1 cellular context compared by ENCODE assay signal in the genomic region with DNA sequence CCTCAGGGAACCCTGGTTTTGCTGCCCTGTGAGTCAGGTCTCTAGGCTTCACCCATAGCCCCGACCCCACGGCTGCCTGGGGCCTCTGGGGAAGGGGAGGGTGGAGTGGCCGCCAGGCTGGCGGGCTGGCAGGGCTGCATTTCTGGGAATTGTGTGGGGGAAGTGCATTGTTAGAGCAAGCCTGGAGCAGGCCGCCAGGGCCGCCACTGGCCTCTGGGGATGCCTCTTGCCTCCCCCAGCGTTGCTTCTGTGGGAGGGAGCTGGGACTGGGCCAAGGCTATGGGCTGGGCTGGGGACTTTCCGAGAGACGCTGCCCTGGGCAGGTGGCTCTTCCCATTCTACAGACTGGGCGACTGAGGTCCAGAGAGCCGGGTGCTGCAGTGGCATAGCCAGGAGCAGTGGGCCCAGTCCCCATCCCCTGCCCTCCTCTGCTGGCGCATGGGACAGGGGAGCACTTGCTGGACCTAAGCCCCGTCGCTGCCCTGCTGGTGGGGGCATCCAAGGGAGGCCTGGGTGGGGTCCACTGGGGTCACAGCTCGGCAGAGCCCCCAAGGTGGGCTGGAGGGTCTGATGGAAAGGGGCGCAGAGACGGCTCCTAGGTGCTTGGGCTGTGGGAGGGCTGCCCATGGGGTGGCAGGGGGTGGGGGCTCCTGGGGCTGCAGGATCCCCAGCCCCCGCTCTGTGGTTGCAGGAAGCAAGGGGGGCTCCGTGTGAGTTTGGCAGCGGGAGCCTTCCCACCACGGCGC.
TF ChIP-seq lines count a peak whose summit lies in the region.

No MANE protein-coding gene starts in this region.

TF ChIP-seq in HepG2, 621 proteins besides CTCF, POLR2A, EP300 and RAD21 (continued from another document and continues in another):
- TF ChIP-seq, protein P1, sequence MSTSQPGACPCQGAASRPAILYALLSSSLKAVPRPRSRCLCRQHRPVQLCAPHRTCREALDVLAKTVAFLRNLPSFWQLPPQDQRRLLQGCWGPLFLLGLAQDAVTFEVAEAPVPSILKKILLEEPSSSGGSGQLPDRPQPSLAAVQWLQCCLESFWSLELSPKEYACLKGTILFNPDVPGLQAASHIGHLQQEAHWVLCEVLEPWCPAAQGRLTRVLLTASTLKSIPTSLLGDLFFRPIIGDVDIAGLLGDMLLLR (CRISPR knock-in tag; IDR thresholded peaks at IDR 0.05): no peak; the same call in 1 of the 2 replicates
- TF ChIP-seq ARNT2 (CRISPR knock-in tag; IDR thresholded peaks at IDR 0.05; ENCODE audit: low read depth) (no peak), SMC3 (IDR thresholded peaks at IDR 0.05; ENCODE audit: low read length) (no peak), HCFC1 (IDR thresholded peaks at IDR 0.05; ENCODE audit: low read depth, low read length) (no peak), ZNF572 (CRISPR knock-in tag; IDR thresholded peaks at IDR 0.05) (no peak), GATA4 (IDR thresholded peaks at IDR 0.05; ENCODE audit: borderline replicate concordance, low read depth) (peak; percentile 16; the same call in 1 of the 2 replicates), KDM3A (CRISPR knock-in tag; IDR thresholded peaks at IDR 0.05; ENCODE audit: low read depth) (peak; percentile 32), CENPT (CRISPR knock-in tag; IDR thresholded peaks at IDR 0.05; ENCODE audit: low read depth) (no peak), HMGA1 (CRISPR knock-in tag; conservative IDR thresholded peaks at IDR 0.05) (no peak), FOXJ3 (CRISPR knock-in tag; IDR thresholded peaks at IDR 0.05; ENCODE audit: borderline replicate concordance) (0 out of 2 replicates have a peak, but pooled peaks have one; percentile 31), ZFP37 (CRISPR knock-in tag; IDR thresholded peaks at IDR 0.05; ENCODE audit: borderline replicate concordance) (no peak), MIER2 (CRISPR knock-in tag; IDR thresholded peaks at IDR 0.05) (no peak), ZNF441 (CRISPR knock-in tag; IDR thresholded peaks at IDR 0.05; ENCODE audit: borderline replicate concordance) (0 out of 2 replicates have a peak, but pooled peaks have one; percentile 56), ZMYM2 (CRISPR knock-in tag; IDR thresholded peaks at IDR 0.05) (peak; percentile 85), ZSCAN29 (CRISPR knock-in tag; conservative IDR thresholded peaks at IDR 0.05) (no peak; the same call in 1 of the 2 replicates), IRF2 (CRISPR knock-in tag; IDR thresholded peaks at IDR 0.05) (peak; percentile 69; the same call in 1 of the 2 replicates), HMG20A (CRISPR knock-in tag; IDR thresholded peaks at IDR 0.05; ENCODE audit: borderline replicate concordance) (peak; percentile 53; the same call in 1 of the 2 replicates), ZNF260 (CRISPR knock-in tag; IDR thresholded peaks at IDR 0.05; ENCODE audit: borderline replicate concordance, low read depth) (no peak), NR2F1 (CRISPR knock-in tag; IDR thresholded peaks at IDR 0.05) (0 out of 4 replicates have a peak, but pooled peaks of 1 of the 2 experiments have one; percentile 21), ZNF780A (CRISPR knock-in tag; IDR thresholded peaks at IDR 0.05) (no peak), STAG1 (CRISPR knock-in tag; IDR thresholded peaks at IDR 0.05) (no peak), MYC (CRISPR knock-in tag; IDR thresholded peaks at IDR 0.05; ENCODE audit: borderline replicate concordance) (0 out of 2 replicates have a peak, but pooled peaks have one; percentile 12), NCOR1 (IDR thresholded peaks at IDR 0.05; ENCODE audit: borderline replicate concordance, low read length) (peak; percentile 22), SP140L (CRISPR knock-in tag; IDR thresholded peaks at IDR 0.05; ENCODE audit: borderline replicate concordance) (0 out of 2 replicates have a peak, but pooled peaks have one; percentile 34)
- TF ChIP-seq, protein P2, sequence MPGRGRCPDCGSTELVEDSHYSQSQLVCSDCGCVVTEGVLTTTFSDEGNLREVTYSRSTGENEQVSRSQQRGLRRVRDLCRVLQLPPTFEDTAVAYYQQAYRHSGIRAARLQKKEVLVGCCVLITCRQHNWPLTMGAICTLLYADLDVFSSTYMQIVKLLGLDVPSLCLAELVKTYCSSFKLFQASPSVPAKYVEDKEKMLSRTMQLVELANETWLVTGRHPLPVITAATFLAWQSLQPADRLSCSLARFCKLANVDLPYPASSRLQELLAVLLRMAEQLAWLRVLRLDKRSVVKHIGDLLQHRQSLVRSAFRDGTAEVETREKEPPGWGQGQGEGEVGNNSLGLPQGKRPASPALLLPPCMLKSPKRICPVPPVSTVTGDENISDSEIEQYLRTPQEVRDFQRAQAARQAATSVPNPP (CRISPR knock-in tag; IDR thresholded peaks at IDR 0.05): no peak; the same call in 1 of the 2 replicates
- TF ChIP-seq, protein P3, sequence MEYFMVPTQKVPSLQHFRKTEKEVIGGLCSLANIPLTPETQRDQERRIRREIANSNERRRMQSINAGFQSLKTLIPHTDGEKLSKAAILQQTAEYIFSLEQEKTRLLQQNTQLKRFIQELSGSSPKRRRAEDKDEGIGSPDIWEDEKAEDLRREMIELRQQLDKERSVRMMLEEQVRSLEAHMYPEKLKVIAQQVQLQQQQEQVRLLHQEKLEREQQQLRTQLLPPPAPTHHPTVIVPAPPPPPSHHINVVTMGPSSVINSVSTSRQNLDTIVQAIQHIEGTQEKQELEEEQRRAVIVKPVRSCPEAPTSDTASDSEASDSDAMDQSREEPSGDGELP (IDR thresholded peaks at IDR 0.05; ENCODE audit: borderline replicate concordance, low read depth): peak; percentile 57; the same call in 1 of the 2 replicates
- TF ChIP-seq, protein P4, sequence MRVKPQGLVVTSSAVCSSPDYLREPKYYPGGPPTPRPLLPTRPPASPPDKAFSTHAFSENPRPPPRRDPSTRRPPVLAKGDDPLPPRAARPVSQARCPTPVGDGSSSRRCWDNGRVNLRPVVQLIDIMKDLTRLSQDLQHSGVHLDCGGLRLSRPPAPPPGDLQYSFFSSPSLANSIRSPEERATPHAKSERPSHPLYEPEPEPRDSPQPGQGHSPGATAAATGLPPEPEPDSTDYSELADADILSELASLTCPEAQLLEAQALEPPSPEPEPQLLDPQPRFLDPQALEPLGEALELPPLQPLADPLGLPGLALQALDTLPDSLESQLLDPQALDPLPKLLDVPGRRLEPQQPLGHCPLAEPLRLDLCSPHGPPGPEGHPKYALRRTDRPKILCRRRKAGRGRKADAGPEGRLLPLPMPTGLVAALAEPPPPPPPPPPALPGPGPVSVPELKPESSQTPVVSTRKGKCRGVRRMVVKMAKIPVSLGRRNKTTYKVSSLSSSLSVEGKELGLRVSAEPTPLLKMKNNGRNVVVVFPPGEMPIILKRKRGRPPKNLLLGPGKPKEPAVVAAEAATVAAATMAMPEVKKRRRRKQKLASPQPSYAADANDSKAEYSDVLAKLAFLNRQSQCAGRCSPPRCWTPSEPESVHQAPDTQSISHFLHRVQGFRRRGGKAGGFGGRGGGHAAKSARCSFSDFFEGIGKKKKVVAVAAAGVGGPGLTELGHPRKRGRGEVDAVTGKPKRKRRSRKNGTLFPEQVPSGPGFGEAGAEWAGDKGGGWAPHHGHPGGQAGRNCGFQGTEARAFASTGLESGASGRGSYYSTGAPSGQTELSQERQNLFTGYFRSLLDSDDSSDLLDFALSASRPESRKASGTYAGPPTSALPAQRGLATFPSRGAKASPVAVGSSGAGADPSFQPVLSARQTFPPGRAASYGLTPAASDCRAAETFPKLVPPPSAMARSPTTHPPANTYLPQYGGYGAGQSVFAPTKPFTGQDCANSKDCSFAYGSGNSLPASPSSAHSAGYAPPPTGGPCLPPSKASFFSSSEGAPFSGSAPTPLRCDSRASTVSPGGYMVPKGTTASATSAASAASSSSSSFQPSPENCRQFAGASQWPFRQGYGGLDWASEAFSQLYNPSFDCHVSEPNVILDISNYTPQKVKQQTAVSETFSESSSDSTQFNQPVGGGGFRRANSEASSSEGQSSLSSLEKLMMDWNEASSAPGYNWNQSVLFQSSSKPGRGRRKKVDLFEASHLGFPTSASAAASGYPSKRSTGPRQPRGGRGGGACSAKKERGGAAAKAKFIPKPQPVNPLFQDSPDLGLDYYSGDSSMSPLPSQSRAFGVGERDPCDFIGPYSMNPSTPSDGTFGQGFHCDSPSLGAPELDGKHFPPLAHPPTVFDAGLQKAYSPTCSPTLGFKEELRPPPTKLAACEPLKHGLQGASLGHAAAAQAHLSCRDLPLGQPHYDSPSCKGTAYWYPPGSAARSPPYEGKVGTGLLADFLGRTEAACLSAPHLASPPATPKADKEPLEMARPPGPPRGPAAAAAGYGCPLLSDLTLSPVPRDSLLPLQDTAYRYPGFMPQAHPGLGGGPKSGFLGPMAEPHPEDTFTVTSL (CRISPR knock-in tag; IDR thresholded peaks at IDR 0.05; ENCODE audit: borderline replicate concordance): no peak
- TF ChIP-seq, protein P5, sequence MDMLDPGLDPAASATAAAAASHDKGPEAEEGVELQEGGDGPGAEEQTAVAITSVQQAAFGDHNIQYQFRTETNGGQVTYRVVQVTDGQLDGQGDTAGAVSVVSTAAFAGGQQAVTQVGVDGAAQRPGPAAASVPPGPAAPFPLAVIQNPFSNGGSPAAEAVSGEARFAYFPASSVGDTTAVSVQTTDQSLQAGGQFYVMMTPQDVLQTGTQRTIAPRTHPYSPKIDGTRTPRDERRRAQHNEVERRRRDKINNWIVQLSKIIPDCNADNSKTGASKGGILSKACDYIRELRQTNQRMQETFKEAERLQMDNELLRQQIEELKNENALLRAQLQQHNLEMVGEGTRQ (IDR thresholded peaks at IDR 0.05; ENCODE audit: low read depth, low read length): no peak
- TF ChIP-seq, protein P5 (CRISPR knock-in tag; IDR thresholded peaks at IDR 0.05; ENCODE audit: borderline replicate concordance): no peak
- TF ChIP-seq, protein P6, sequence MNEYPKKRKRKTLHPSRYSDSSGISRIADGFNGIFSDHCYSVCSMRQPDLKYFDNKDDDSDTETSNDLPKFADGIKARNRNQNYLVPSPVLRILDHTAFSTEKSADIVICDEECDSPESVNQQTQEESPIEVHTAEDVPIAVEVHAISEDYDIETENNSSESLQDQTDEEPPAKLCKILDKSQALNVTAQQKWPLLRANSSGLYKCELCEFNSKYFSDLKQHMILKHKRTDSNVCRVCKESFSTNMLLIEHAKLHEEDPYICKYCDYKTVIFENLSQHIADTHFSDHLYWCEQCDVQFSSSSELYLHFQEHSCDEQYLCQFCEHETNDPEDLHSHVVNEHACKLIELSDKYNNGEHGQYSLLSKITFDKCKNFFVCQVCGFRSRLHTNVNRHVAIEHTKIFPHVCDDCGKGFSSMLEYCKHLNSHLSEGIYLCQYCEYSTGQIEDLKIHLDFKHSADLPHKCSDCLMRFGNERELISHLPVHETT (CRISPR knock-in tag; conservative IDR thresholded peaks at IDR 0.05): no peak
- TF ChIP-seq, protein P7, sequence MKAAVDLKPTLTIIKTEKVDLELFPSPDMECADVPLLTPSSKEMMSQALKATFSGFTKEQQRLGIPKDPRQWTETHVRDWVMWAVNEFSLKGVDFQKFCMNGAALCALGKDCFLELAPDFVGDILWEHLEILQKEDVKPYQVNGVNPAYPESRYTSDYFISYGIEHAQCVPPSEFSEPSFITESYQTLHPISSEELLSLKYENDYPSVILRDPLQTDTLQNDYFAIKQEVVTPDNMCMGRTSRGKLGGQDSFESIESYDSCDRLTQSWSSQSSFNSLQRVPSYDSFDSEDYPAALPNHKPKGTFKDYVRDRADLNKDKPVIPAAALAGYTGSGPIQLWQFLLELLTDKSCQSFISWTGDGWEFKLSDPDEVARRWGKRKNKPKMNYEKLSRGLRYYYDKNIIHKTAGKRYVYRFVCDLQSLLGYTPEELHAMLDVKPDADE (CRISPR knock-in tag; IDR thresholded peaks at IDR 0.05): no peak
- TF ChIP-seq, protein P8, sequence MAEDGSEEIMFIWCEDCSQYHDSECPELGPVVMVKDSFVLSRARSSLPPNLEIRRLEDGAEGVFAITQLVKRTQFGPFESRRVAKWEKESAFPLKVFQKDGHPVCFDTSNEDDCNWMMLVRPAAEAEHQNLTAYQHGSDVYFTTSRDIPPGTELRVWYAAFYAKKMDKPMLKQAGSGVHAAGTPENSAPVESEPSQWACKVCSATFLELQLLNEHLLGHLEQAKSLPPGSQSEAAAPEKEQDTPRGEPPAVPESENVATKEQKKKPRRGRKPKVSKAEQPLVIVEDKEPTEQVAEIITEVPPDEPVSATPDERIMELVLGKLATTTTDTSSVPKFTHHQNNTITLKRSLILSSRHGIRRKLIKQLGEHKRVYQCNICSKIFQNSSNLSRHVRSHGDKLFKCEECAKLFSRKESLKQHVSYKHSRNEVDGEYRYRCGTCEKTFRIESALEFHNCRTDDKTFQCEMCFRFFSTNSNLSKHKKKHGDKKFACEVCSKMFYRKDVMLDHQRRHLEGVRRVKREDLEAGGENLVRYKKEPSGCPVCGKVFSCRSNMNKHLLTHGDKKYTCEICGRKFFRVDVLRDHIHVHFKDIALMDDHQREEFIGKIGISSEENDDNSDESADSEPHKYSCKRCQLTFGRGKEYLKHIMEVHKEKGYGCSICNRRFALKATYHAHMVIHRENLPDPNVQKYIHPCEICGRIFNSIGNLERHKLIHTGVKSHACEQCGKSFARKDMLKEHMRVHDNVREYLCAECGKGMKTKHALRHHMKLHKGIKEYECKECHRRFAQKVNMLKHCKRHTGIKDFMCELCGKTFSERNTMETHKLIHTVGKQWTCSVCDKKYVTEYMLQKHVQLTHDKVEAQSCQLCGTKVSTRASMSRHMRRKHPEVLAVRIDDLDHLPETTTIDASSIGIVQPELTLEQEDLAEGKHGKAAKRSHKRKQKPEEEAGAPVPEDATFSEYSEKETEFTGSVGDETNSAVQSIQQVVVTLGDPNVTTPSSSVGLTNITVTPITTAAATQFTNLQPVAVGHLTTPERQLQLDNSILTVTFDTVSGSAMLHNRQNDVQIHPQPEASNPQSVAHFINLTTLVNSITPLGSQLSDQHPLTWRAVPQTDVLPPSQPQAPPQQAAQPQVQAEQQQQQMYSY (CRISPR knock-in tag; IDR thresholded peaks at IDR 0.05): no peak
- TF ChIP-seq, protein P9, sequence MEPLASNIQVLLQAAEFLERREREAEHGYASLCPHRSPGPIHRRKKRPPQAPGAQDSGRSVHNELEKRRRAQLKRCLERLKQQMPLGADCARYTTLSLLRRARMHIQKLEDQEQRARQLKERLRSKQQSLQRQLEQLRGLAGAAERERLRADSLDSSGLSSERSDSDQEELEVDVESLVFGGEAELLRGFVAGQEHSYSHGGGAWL (CRISPR knock-in tag; IDR thresholded peaks at IDR 0.05): peak; percentile 84
- TF ChIP-seq, protein P10, sequence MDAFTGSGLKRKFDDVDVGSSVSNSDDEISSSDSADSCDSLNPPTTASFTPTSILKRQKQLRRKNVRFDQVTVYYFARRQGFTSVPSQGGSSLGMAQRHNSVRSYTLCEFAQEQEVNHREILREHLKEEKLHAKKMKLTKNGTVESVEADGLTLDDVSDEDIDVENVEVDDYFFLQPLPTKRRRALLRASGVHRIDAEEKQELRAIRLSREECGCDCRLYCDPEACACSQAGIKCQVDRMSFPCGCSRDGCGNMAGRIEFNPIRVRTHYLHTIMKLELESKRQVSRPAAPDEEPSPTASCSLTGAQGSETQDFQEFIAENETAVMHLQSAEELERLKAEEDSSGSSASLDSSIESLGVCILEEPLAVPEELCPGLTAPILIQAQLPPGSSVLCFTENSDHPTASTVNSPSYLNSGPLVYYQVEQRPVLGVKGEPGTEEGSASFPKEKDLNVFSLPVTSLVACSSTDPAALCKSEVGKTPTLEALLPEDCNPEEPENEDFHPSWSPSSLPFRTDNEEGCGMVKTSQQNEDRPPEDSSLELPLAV (CRISPR knock-in tag; conservative IDR thresholded peaks at IDR 0.05; ENCODE audit: low read depth): no peak
- TF ChIP-seq, protein P11, sequence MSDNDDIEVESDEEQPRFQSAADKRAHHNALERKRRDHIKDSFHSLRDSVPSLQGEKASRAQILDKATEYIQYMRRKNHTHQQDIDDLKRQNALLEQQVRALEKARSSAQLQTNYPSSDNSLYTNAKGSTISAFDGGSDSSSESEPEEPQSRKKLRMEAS (IDR thresholded peaks at IDR 0.05): peak; percentile 77
